ENCODE assay signal across 8 cellular contexts in genomic region chr3:39189648-39190269, GRCh38. TPM values are rescaled to one million over a fixed set of nuclear protein-coding genes. Genes with fewer than 3 reads are reported as not detected.
DNase-seq lines count a peak whose midpoint lies in the region; ATAC-seq and TF ChIP-seq lines count a peak whose summit lies in the region.

No MANE protein-coding gene starts in this region.

- H3K4me1 Mint-ChIP-seq in T-helper 17 cell: peaks cover 4% of the 10 kb centered on the region

- H3K9me3 ChIP-seq in T-helper 17 cell (ENCODE audit: control insufficient read depth, low read length, poor library complexity, severe bottlenecking) (no peaks in the 10 kb centered on the region), body of pancreas (no peaks in the 10 kb centered on the region), iPS DF 6.9 (ENCODE audit: control insufficient read depth, insufficient read depth, low read length) (no peaks in the 10 kb centered on the region)

- TF ChIP-seq CTCF in body of pancreas (IDR thresholded peaks at IDR 0.05): peak; percentile 59 to 93 (median 90)

- H3K36me3 ChIP-seq in body of pancreas (replicated peaks in 1 of 2; ENCODE audit: insufficient read depth in 1 of 2, low read depth in 2 of 2): no peaks in the 10 kb centered on the region
- H3K36me3 ChIP-seq in iPS DF 6.9 (ENCODE audit: control insufficient read depth, insufficient read depth, low read length): no peaks in the 10 kb centered on the region

- H3K27ac ChIP-seq in body of pancreas (peak overlapping the region in 2 of 4 donors; percentile 23 to 54), iPS DF 6.9 (ENCODE audit: low read length) (no peak overlapping the region)

- ATAC-seq in GM19351 (IDR thresholded peaks at IDR 0.05; ENCODE audit: unreplicated experiment) (peak; percentile 69), T-helper 17 cell (peak; percentile 76), body of pancreas (peak; percentile 92), HG03097 (IDR thresholded peaks at IDR 0.05; ENCODE audit: low FRiP score, unreplicated experiment) (no peak)

- no peaks in the 10 kb centered on the region for H3K36me3 Mint-ChIP-seq in T-helper 17 cell (ENCODE audit: low read depth)

- H3K27ac Mint-ChIP-seq in T-helper 17 cell: peak overlapping the region; percentile 75

- DNase-seq in CD1c-positive myeloid dendritic cell (ENCODE audit: extremely low spot score) (peak; percentile 79), MV-4-11 (lab: John Stamatoyannopoulos, UW) (peak; percentile 57), T-helper 17 cell (peak in 2 of 3 donors; percentile 28 to 41), body of pancreas (peak; percentile 82 to 89 (median 84)), iPS DF 6.9 (ENCODE audit: low read depth, low spot score) (peak; percentile 66)
- DNase-seq in stimulated activated CD4-positive, alpha-beta T cell treated with anti-CD3 and anti-CD28 coated beads, Interleukin-12 subunit alpha, Interleukin-12 subunit beta, amount 100 ng/mL, for 4 hours: peak; percentile 47

- intact Hi-C loops in body of pancreas (cut with DNase I): loop anchor here (5.0 kb wide), 2 partner anchors 42 to 103 kb away; no protein-coding TSS in a partner anchor

- H3K27me3 ChIP-seq in body of pancreas (no peaks in the 10 kb centered on the region), iPS DF 6.9 (ENCODE audit: control insufficient read depth, insufficient read depth, low read length) (no peaks in the 10 kb centered on the region)

- TF ChIP-seq POLR2A in body of pancreas (IDR thresholded peaks at IDR 0.05): no peak

- peaks cover 5% of the 10 kb centered on the region for H3K27me3 Mint-ChIP-seq in T-helper 17 cell

- 29 to 41% methylated on average over 6 to 8 of the region's 8 CpGs for WGBS in body of pancreas, 2 donors
- no CpG with 5 or more reads among the region's 8 CpGs for WGBS in iPS DF 6.9 (ENCODE audit: insufficient coverage, insufficient read length)

- peaks cover 7% of the 10 kb centered on the region for H3K4me1 ChIP-seq in body of pancreas
- H3K4me1 ChIP-seq in iPS DF 6.9 (ENCODE audit: control insufficient read depth, insufficient read depth, low read length): no peaks in the 10 kb centered on the region

- H3K4me3 ChIP-seq in body of pancreas (no peak overlapping the region), iPS DF 6.9 (ENCODE audit: low read length) (no peak overlapping the region)

- H3K4me3 Mint-ChIP-seq in T-helper 17 cell: no peak overlapping the region

RNA-seq across cellular contexts. Expression of gene XIRP1, which starts 2.6 kb away (rescaled TPM):
- total RNA-seq in T-helper 17 cell (not detected), body of pancreas (not detected)

RNA-seq across cellular contexts. Expression of gene CSRNP1, which starts 36.4 kb away (rescaled TPM):
- total RNA-seq in T-helper 17 cell (100 to 1,000 TPM; 356 to 408 TPM), body of pancreas (10 to 100 TPM; 18.4 to 39.6 TPM)

Comparison
In these comparisons a context has a peak if more than half of its experiments do, and no peak if none do; other contexts are left out.
1. RNA of gene CSRNP1, which starts 36.4 kb away (total RNA-seq): 356 to 408 TPM in T-helper 17 cell; 18.4 to 39.6 TPM in body of pancreas; every median in the first group is over 4 times any median in the second.
2. Peak in every context shown above with its lines, with median percentiles within 50 percentile points of each other: DNase-seq.